ENCODE assay signal across 18 cellular contexts in genomic region chr9:515665-516064, GRCh38.
"Had no signal": no experiment of that assay in that cellular context is flagged by ENCODE, and none has a peak within 500 bp of the region (broad histone marks: within the 10 kb centered on the region; RNA-seq: fewer than 3 reads in every experiment).

No MANE protein-coding gene starts in this region.

- H3K27ac ChIP-seq: adrenal gland, gastrocnemius medialis, heart left ventricle, ovary, sigmoid colon, spleen had no signal

- H3K9me3 ChIP-seq: adrenal gland, gastrocnemius medialis, heart left ventricle, ovary, sigmoid colon, SK-N-SH, spleen, transverse colon had no signal

- ATAC-seq: activated CD4-positive, alpha-beta T cell treated with anti-CD3 and anti-CD28 coated beads for 36 hours; gastrocnemius medialis; heart left ventricle; left cardiac atrium had no signal

- H3K27me3 ChIP-seq: adrenal gland, gastrocnemius medialis, heart left ventricle, ovary, sigmoid colon, spleen, transverse colon had no signal

- H3K4me3 ChIP-seq: adrenal gland, gastrocnemius medialis, heart left ventricle, lung, ovary, sigmoid colon, spleen, transverse colon had no signal

- H3K27me3 Mint-ChIP-seq: activated CD4-positive, alpha-beta T cell treated with anti-CD3 and anti-CD28 coated beads for 36 hours had no signal

- H3K27ac Mint-ChIP-seq: activated CD4-positive, alpha-beta T cell treated with anti-CD3 and anti-CD28 coated beads for 36 hours; endodermal cell; immature natural killer cell; T-helper 1 cell treated with Interleukin-12 subunit alpha and Interleukin-12 subunit beta and Interleukin-4 antibody, amounts not matched to agents 30 μg/mL and 1 μg/mL, for 36 hours had no signal

- H3K9me3 Mint-ChIP-seq: immature natural killer cell; T-helper 1 cell treated with Interleukin-12 subunit alpha and Interleukin-12 subunit beta and Interleukin-4 antibody, amounts not matched to agents 30 μg/mL and 1 μg/mL, for 36 hours had no signal

- H3K36me3 ChIP-seq: adrenal gland, gastrocnemius medialis, ovary, sigmoid colon, spleen, transverse colon had no signal

- H3K4me1 ChIP-seq: adrenal gland, gastrocnemius medialis, spleen had no signal

- H3K36me3 Mint-ChIP-seq: immature natural killer cell had no signal

- H3K4me3 Mint-ChIP-seq: activated CD4-positive, alpha-beta T cell treated with anti-CD3 and anti-CD28 coated beads for 36 hours; endodermal cell; immature natural killer cell; T-helper 1 cell treated with Interleukin-12 subunit alpha and Interleukin-12 subunit beta and Interleukin-4 antibody, amounts not matched to agents 30 μg/mL and 1 μg/mL, for 36 hours had no signal

- DNase-seq: activated CD4-positive, alpha-beta T cell treated with anti-CD3 and anti-CD28 coated beads for 36 hours; activated CD8-positive, alpha-beta memory T cell treated with anti-CD3 and anti-CD28 coated beads, Interleukin-2, amount 50 U/mL, for 48 hours; activated effector memory CD4-positive, alpha-beta T cell treated with Interleukin-2 at 50 U/mL for 16 hours; adrenal gland; endodermal cell; erythroblast; gastrocnemius medialis; heart left ventricle; immature natural killer cell; left cardiac atrium; midbrain; ovary; sigmoid colon; SK-N-SH; spleen; transverse colon had no signal
